In genomic region chr1:84478876-84479868, GRCh38 we compare ENCODE assay signal across 8 cellular contexts. TPM values are rescaled to one million over a fixed set of nuclear protein-coding genes. Genes with fewer than 3 reads are reported as not detected.
DNase-seq lines count a peak whose midpoint lies in the region; ATAC-seq and TF ChIP-seq lines count a peak whose summit lies in the region.

Gene RPF1 (plus strand): TSS chr1:84479266. CDS start chr1:84479282, 16 bp downstream.

- peak within 1 kb of the TSS; percentile 75 for H3K27ac ChIP-seq in foreskin keratinocyte
- H3K27ac ChIP-seq in neural progenitor cell, result peak within 1 kb of the TSS; percentile 69
- H3K27ac ChIP-seq in stomach smooth muscle (ENCODE audit: low read length), result peak within 1 kb of the TSS; percentile 85

- H3K4me1 ChIP-seq in ES-I3 (ENCODE audit: insufficient read depth, low read length) (no peaks in the 10 kb centered on the region), Loucy (ENCODE audit: insufficient read depth, low read length, poor library complexity, severe bottlenecking) (peaks cover 42% of the 10 kb centered on the region), foreskin keratinocyte (peaks cover 8% of the 10 kb centered on the region), neural progenitor cell (peaks cover 9% of the 10 kb centered on the region), stomach smooth muscle (ENCODE audit: control insufficient read depth, insufficient read depth, low read length) (peaks cover 10% of the 10 kb centered on the region)

- H4K20me1 ChIP-seq in Loucy (ENCODE audit: insufficient read depth, low read length, poor library complexity, severe bottlenecking) (peaks cover 40% of the 10 kb centered on the region), neural progenitor cell (ENCODE audit: low read depth) (peaks cover 28% of the 10 kb centered on the region)

- peaks cover 48% of the 10 kb centered on the region for H3K79me2 ChIP-seq in Loucy (ENCODE audit: insufficient read depth, low read length)
- peaks cover 35% of the 10 kb centered on the region for H3K79me2 ChIP-seq in neural progenitor cell (ENCODE audit: low read depth)

- no peaks in the 10 kb centered on the region for H3F3A ChIP-seq in Loucy (ENCODE audit: low read depth)
- H3F3A ChIP-seq in neural progenitor cell (ENCODE audit: low read depth), result no peaks in the 10 kb centered on the region

- peaks cover 15% of the 10 kb centered on the region for H3K9me3 Mint-ChIP-seq in neural progenitor cell

- peak within 1 kb of the TSS; percentile 100 for H3K4me3 Mint-ChIP-seq in neural progenitor cell

- TF ChIP-seq CTCF in Loucy (conservative IDR thresholded peaks at IDR 0.05; ENCODE audit: low read length) (no peak), foreskin keratinocyte (conservative IDR thresholded peaks at IDR 0.05) (no peak), neural progenitor cell (IDR thresholded peaks at IDR 0.05) (no peak)

- H3K9ac ChIP-seq in ES-I3 (ENCODE audit: low read depth, low read length) (peak within 1 kb of the TSS; percentile 91), Loucy (ENCODE audit: low read depth, low read length, poor library complexity, severe bottlenecking) (peak within 1 kb of the TSS; percentile 81), neural progenitor cell (peak within 1 kb of the TSS; percentile 43), stomach smooth muscle (ENCODE audit: low read length in 2 of 2) (peak within 1 kb of the TSS; percentile 83 to 95)

- ATAC-seq in foreskin keratinocyte, result peak; percentile 92

- H2AFZ ChIP-seq in Loucy (ENCODE audit: low read length), result peak within 1 kb of the TSS; percentile 100
- H2AFZ ChIP-seq in neural progenitor cell (replicated peaks), result peak within 1 kb of the TSS; percentile 99

- no peaks in the 10 kb centered on the region for H3K9me2 ChIP-seq in Loucy (replicated peaks; ENCODE audit: low read depth, low read length)

- peaks cover 21% of the 10 kb centered on the region for H3K27me3 ChIP-seq in H7 (ENCODE audit: control insufficient read depth, insufficient read depth, low read length)
- peaks cover 48% of the 10 kb centered on the region for H3K27me3 ChIP-seq in Loucy (ENCODE audit: insufficient read depth, low read length, poor library complexity, severe bottlenecking)
- no peaks in the 10 kb centered on the region for H3K27me3 ChIP-seq in foreskin keratinocyte
- H3K27me3 ChIP-seq in neural progenitor cell, result peaks cover 45% of the 10 kb centered on the region
- H3K27me3 ChIP-seq in stomach smooth muscle (ENCODE audit: control insufficient read depth in 1 of 2, insufficient read depth in 2 of 2, low read length in 2 of 2), result peaks cover 0 to 2% of the 10 kb centered on the region in 2 donors

- H3K4me3 ChIP-seq in H7 (ENCODE audit: insufficient read depth, low read depth, low read length) (peak within 1 kb of the TSS; percentile 88), Loucy (ENCODE audit: low read length, poor library complexity, severe bottlenecking) (peak within 1 kb of the TSS; percentile 99), neural progenitor cell (peak within 1 kb of the TSS; percentile 66), stomach smooth muscle (ENCODE audit: low read length in 2 of 2) (peak within 1 kb of the TSS; percentile 88 to 100)

- H3K9me3 ChIP-seq in ES-I3 (ENCODE audit: control insufficient read depth, insufficient read depth, low read length) (no peaks in the 10 kb centered on the region), Loucy (ENCODE audit: insufficient read depth, low read depth, low read length) (no peaks in the 10 kb centered on the region), neural progenitor cell (ENCODE audit: low read depth) (no peaks in the 10 kb centered on the region), stomach smooth muscle (ENCODE audit: control insufficient read depth in 2 of 2, low read length in 2 of 2) (no peaks in the 10 kb centered on the region)

- peak within 1 kb of the TSS; percentile 97 for H3K27ac Mint-ChIP-seq in neural progenitor cell

- H3K27me3 Mint-ChIP-seq in neural progenitor cell (ENCODE audit: insufficient read depth, low read depth), result peaks cover 10% of the 10 kb centered on the region

- H3K36me3 ChIP-seq in ES-I3 (ENCODE audit: insufficient read depth, low read length) (no peaks in the 10 kb centered on the region; the same call in 1 of the 2 replicates), H7 (replicated peaks; ENCODE audit: control insufficient read depth, insufficient read depth, low read length) (peaks cover 2% of the 10 kb centered on the region), Loucy (ENCODE audit: insufficient read depth, low read length) (peaks cover 8% of the 10 kb centered on the region), neural progenitor cell (peaks cover 7% of the 10 kb centered on the region), stomach smooth muscle (ENCODE audit: control insufficient read depth in 2 of 2, insufficient read depth in 2 of 2, low read length in 2 of 2) (peaks cover 2 to 5% of the 10 kb centered on the region in 2 donors)

- H3K4me2 ChIP-seq in Loucy (ENCODE audit: low read depth, low read length, poor library complexity, severe bottlenecking) (peak within 1 kb of the TSS; percentile 94), neural progenitor cell (peak within 1 kb of the TSS; percentile 91)

- DNase-seq in H7 (peak; percentile 72), SHP77 treated with DMSO at 0.1 percent for 48 hours (lab: John Stamatoyannopoulos, UW) (peak; percentile 86), activated gamma-delta T cell treated with Interleukin-2 at 50 U/mL for 16 hours (peak; percentile 77), foreskin keratinocyte (peak; percentile 67 to 83), neural progenitor cell (ENCODE audit: low spot score) (peak; percentile 79)

- peaks cover 8% of the 10 kb centered on the region for H3K36me3 Mint-ChIP-seq in neural progenitor cell

- H3K4me1 Mint-ChIP-seq in neural progenitor cell, result peaks cover 16% of the 10 kb centered on the region

RNA-seq across cellular contexts. Expression of gene RPF1, which starts in this region (rescaled TPM):
- total RNA-seq in H7 (2014; rRNA removed; shearing (Covaris generic)), result 82.5 and 93.8 TPM in 2 replicates
- total RNA-seq in foreskin keratinocyte, result 50.9 and 56.1 TPM in 2 replicates
- polyA plus RNA-seq in foreskin keratinocyte, result 49.2 and 52.3 TPM in 2 replicates
- 51.8 and 81.6 TPM in 2 replicates for total RNA-seq in neural progenitor cell (ENCODE audit: low replicate concordance)

Comparison
In these comparisons a context has a peak if more than half of its experiments do, and no peak if none do; other contexts are left out.
1. Peak in every context shown above with its lines: DNase-seq, ATAC-seq, H3K4me3 ChIP-seq and H3K27ac ChIP-seq.